Comparison of ENCODE assay signal across 24 cellular contexts in the genomic region with DNA sequence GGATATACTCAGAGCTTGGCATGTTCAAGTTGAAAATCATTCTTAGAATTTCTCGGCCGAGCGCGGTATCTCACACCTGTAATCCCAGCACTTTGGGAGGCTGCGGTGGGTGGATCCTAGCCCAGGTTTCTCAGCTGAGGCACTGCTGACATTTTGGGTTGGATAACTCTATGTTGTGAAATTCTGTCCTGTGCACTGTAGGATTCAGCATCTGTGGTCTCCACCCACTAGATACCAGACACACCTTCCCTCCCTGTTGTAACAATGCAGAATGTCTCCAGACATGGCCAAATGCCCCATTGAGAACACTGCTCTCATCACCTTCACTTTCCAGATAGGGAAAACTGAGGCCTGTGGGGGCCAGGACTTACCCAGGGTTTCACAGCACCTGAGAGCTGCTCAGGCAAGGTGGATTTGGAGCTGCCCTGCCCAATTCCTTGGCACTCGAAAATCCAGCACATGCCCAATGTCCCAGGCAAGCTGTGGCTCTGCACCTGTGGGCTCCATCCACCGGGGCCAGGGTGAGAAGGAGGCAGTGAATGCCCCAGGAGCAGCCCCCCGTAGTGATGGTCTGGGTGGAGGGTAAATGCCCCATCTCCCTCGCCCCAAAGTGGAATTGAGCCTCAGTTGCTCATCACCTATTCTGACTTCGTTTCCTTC. TPM values are rescaled to one million over a fixed set of nuclear protein-coding genes. Genes with fewer than 3 reads are reported as not detected.
"Had no signal": no experiment of that assay in that cellular context is flagged by ENCODE, and none has a peak within 500 bp of the region (broad histone marks: within the 10 kb centered on the region; RNA-seq: fewer than 3 reads in every experiment).

No MANE protein-coding gene starts in this region.

- FAIRE-seq: kidney, small intestine had no signal

- H3K4me2 ChIP-seq: hepatocyte had no signal

- H3K27ac Mint-ChIP-seq: naive thymus-derived CD4-positive, alpha-beta T cell; progenitor cell of endocrine pancreas; stimulated activated effector memory CD8-positive, alpha-beta T cell treated with anti-CD3 and anti-CD28 coated beads, Interleukin-12 subunit alpha, Interleukin-12 subunit beta, amount 100 ng/mL, for 72 hours; type B pancreatic cell had no signal

- H3K36me3 Mint-ChIP-seq: naive thymus-derived CD4-positive, alpha-beta T cell; stimulated activated effector memory CD8-positive, alpha-beta T cell treated with anti-CD3 and anti-CD28 coated beads, Interleukin-12 subunit alpha, Interleukin-12 subunit beta, amount 100 ng/mL, for 72 hours; type B pancreatic cell had no signal

- ATAC-seq: effector memory CD8-positive, alpha-beta T cell; gastroesophageal sphincter; left colon; naive thymus-derived CD4-positive, alpha-beta T cell; stimulated activated effector memory CD8-positive, alpha-beta T cell treated with anti-CD3 and anti-CD28 coated beads, Interleukin-12 subunit alpha, Interleukin-12 subunit beta, amount 100 ng/mL, for 72 hours; stimulated activated naive CD8-positive, alpha-beta T cell treated with anti-CD3 and anti-CD28 coated beads, Interleukin-15, Interleukin-2, amounts not matched to agents 100 U/mL and 50 U/mL, for 24 hours had no signal

- H3K4me3 Mint-ChIP-seq: effector memory CD8-positive, alpha-beta T cell; naive thymus-derived CD4-positive, alpha-beta T cell; stimulated activated effector memory CD8-positive, alpha-beta T cell treated with anti-CD3 and anti-CD28 coated beads, Interleukin-12 subunit alpha, Interleukin-12 subunit beta, amount 100 ng/mL, for 72 hours; type B pancreatic cell had no signal

- H3K4me3 ChIP-seq: esophagus squamous epithelium, gastroesophageal sphincter, hepatocyte, ovary, suprapubic skin, thyroid gland, uterus had no signal

- H3K36me3 ChIP-seq: esophagus squamous epithelium, gastroesophageal sphincter, ovary, suprapubic skin, thyroid gland, uterus had no signal

- H3K9me3 Mint-ChIP-seq: effector memory CD8-positive, alpha-beta T cell; stimulated activated effector memory CD8-positive, alpha-beta T cell treated with anti-CD3 and anti-CD28 coated beads, Interleukin-12 subunit alpha, Interleukin-12 subunit beta, amount 100 ng/mL, for 72 hours; type B pancreatic cell had no signal

- H3K4me1 Mint-ChIP-seq: naive thymus-derived CD4-positive, alpha-beta T cell had no signal

- H3K4me1 ChIP-seq: esophagus squamous epithelium, gastroesophageal sphincter, suprapubic skin, thyroid gland, uterus had no signal

- H3K79me2 ChIP-seq: hepatocyte had no signal

- H3K9me3 ChIP-seq: esophagus squamous epithelium, gastroesophageal sphincter, ovary, suprapubic skin, thyroid gland, uterus had no signal

- H3K27me3 ChIP-seq: ovary, thyroid gland, uterus had no signal

- DNase-seq: cortex of kidney; effector memory CD8-positive, alpha-beta T cell; esophagus squamous epithelium; foreskin fibroblast; kidney; left colon; naive thymus-derived CD4-positive, alpha-beta T cell; ovary; small intestine; stimulated activated CD4-positive, alpha-beta T cell treated with anti-CD3 and anti-CD28 coated beads, Interleukin-4, amount 100 ng/mL, for 1 hour; stimulated activated CD8-positive, alpha-beta memory T cell treated with anti-CD3 and anti-CD28 coated beads, Interleukin-4, amount 100 ng/mL, for 48 hours; stimulated activated naive CD8-positive, alpha-beta T cell treated with anti-CD3 and anti-CD28 coated beads, Interleukin-15, Interleukin-2, amounts not matched to agents 100 U/mL and 50 U/mL, for 24 hours; thyroid gland; uterus had no signal

- H3K27ac ChIP-seq: esophagus squamous epithelium, gastroesophageal sphincter, hepatocyte, ovary, suprapubic skin, thyroid gland, uterus had no signal

- H2AFZ ChIP-seq: hepatocyte had no signal

RNA-seq across cellular contexts. Expression of a gene that starts 20.1 kb away (rescaled TPM):
- total RNA-seq: epithelial cell of proximal tubule, lung microvascular endothelial cell, mononuclear cell had no signal

RNA-seq across cellular contexts. Expression of a gene that starts 38.3 kb away (rescaled TPM):
- total RNA-seq: epithelial cell of proximal tubule, hepatocyte, progenitor cell of endocrine pancreas had no signal
- polyA plus RNA-seq: neural cell had no signal
